ENCODE assay signal across 1 cellular context in genomic region chr17:76688165-76688622, GRCh38.
TF ChIP-seq lines count a peak whose summit lies in the region.

No MANE protein-coding gene starts in this region.

TF ChIP-seq in liver, 16 proteins besides CTCF, POLR2A, EP300 and RAD21:
- TF ChIP-seq ZBTB33 (IDR thresholded peaks at IDR 0.05) = no peak
TF ChIP-seq in liver: peak in this region for 0.
